In genomic region chr7:100894860-100895700, GRCh38 we compare ENCODE assay signal across 8 cellular contexts. TPM values are rescaled to one million over a fixed set of nuclear protein-coding genes. Genes with fewer than 3 reads are reported as not detected.
DNase-seq lines count a peak whose midpoint lies in the region; ATAC-seq and TF ChIP-seq lines count a peak whose summit lies in the region.

No MANE protein-coding gene starts in this region.

- peak overlapping the region in 1 of 2 experiments; percentile 91 for H3K23ac ChIP-seq in mesenchymal stem cell (ENCODE audit: low read length in 2 of 2)

- no peak overlapping the region for H2BK5ac ChIP-seq in mesenchymal stem cell (ENCODE audit: low read depth, low read length, poor library complexity, severe bottlenecking)

- H3K4ac ChIP-seq in mesenchymal stem cell (ENCODE audit: low read depth in 1 of 2, low read length in 2 of 2) = no peak overlapping the region

- H3K27ac Mint-ChIP-seq in GM23338 (no peak overlapping the region), WTC11 (no peak overlapping the region)

- peaks cover 11% of the 10 kb centered on the region; the same call in 1 of the 2 replicates for H3F3A ChIP-seq in GM23338 (replicated peaks; ENCODE audit: low read depth)

- H3K27me3 Mint-ChIP-seq in GM23338 (ENCODE audit: insufficient read depth, low read depth, poor library complexity) = peaks cover 42% of the 10 kb centered on the region
- peaks cover 32% of the 10 kb centered on the region for H3K27me3 Mint-ChIP-seq in WTC11 (ENCODE audit: low read depth)

- H2AK5ac ChIP-seq in mesenchymal stem cell (ENCODE audit: low read length, severe bottlenecking) = no peak overlapping the region

- no peak for TF ChIP-seq POLR2A in suprapubic skin (IDR thresholded peaks at IDR 0.05)

- H3K9me3 ChIP-seq in duodenal mucosa (ENCODE audit: control insufficient read depth in 1 of 2, low read length in 2 of 2) = no peaks in the 10 kb centered on the region
- H3K9me3 ChIP-seq in mesenchymal stem cell (ENCODE audit: control insufficient read depth, low read length) = no peaks in the 10 kb centered on the region
- H3K9me3 ChIP-seq in suprapubic skin = no peaks in the 10 kb centered on the region

- H3K9me3 Mint-ChIP-seq in GM23338 (peaks cover 6% of the 10 kb centered on the region; the same call in 2 of the 3 replicates), WTC11 (no peaks in the 10 kb centered on the region)

- H3K4me1 ChIP-seq in GM23338 (ENCODE audit: insufficient read depth) = peaks cover 8% of the 10 kb centered on the region; the same call in 1 of the 2 replicates
- H3K4me1 ChIP-seq in duodenal mucosa (ENCODE audit: control insufficient read depth in 1 of 2, insufficient read depth in 2 of 2, low read length in 2 of 2) = peaks cover 15 to 31% of the 10 kb centered on the region in 2 donors
- H3K4me1 ChIP-seq in mesenchymal stem cell (ENCODE audit: control insufficient read depth, insufficient read depth, low read depth, low read length) = peaks cover 38% of the 10 kb centered on the region
- peaks cover 48% of the 10 kb centered on the region for H3K4me1 ChIP-seq in suprapubic skin

- H4K20me1 ChIP-seq in GM23338 (replicated peaks; ENCODE audit: insufficient read depth) = no peaks in the 10 kb centered on the region

- no peak overlapping the region for H3K14ac ChIP-seq in mesenchymal stem cell (ENCODE audit: low read length in 2 of 2)

- H3K27me3 ChIP-seq in GM23338 (ENCODE audit: insufficient read depth) (peaks cover 35% of the 10 kb centered on the region), duodenal mucosa (ENCODE audit: control insufficient read depth in 1 of 2, insufficient read depth in 2 of 2, low read length in 2 of 2) (peaks cover 8 to 11% of the 10 kb centered on the region in 2 donors), mesenchymal stem cell (ENCODE audit: control insufficient read depth in 1 of 2, insufficient read depth in 1 of 2, low read length in 2 of 2) (peaks cover 28 to 59% of the 10 kb centered on the region in 2 experiments), suprapubic skin (peaks cover 49% of the 10 kb centered on the region)

- ATAC-seq in GM23338 (peak; percentile 43), WTC11 (peak; percentile 43), GM19467 (IDR thresholded peaks at IDR 0.05; ENCODE audit: unreplicated experiment) (no peak)

- no peak overlapping the region for H2BK12ac ChIP-seq in mesenchymal stem cell (ENCODE audit: low read length in 2 of 2)

- no peaks in the 10 kb centered on the region for H3K79me1 ChIP-seq in mesenchymal stem cell (replicated peaks; ENCODE audit: low read length, poor library complexity, severe bottlenecking)

- H3K27ac ChIP-seq in GM23338 (ENCODE audit: low read depth) = no peak overlapping the region
- no peak overlapping the region for H3K27ac ChIP-seq in duodenal mucosa (ENCODE audit: low read depth, low read length)
- no peak overlapping the region for H3K27ac ChIP-seq in mesenchymal stem cell (ENCODE audit: low read length, poor library complexity, severe bottlenecking)
- H3K27ac ChIP-seq in suprapubic skin = no peak overlapping the region

- H3K36me3 ChIP-seq in GM23338 (ENCODE audit: insufficient read depth) (no peaks in the 10 kb centered on the region), duodenal mucosa (ENCODE audit: control insufficient read depth in 1 of 2, insufficient read depth in 2 of 2, low read length in 2 of 2) (no peaks in the 10 kb centered on the region), mesenchymal stem cell (ENCODE audit: control insufficient read depth in 1 of 2, insufficient read depth in 2 of 2, low read depth in 1 of 2, low read length in 2 of 2) (no peaks in the 10 kb centered on the region), suprapubic skin (no peaks in the 10 kb centered on the region)

- peak overlapping the region; percentile 96 for H3K4me2 ChIP-seq in GM23338
- H3K4me2 ChIP-seq in mesenchymal stem cell (ENCODE audit: low read length, poor library complexity, severe bottlenecking) = peak overlapping the region; percentile 87

- H2AFZ ChIP-seq in GM23338 (peak overlapping the region; percentile 78), mesenchymal stem cell (ENCODE audit: low read depth, low read length) (no peak overlapping the region)

- peak overlapping the region; percentile 82 for H2BK15ac ChIP-seq in mesenchymal stem cell (ENCODE audit: low read depth, poor library complexity, severe bottlenecking)

- CTCF ChIA-PET in WTC11 (lab: Charles Lee) = interaction anchor here (0.5 to 3.2 kb wide), 33 partner anchors 16 to 349 kb away, joined by 3 to 30 read pairs (median 4); partner anchors contain the start of genes MUC3A, PLOD3, POP7 and SRRT

- H3K4me3 Mint-ChIP-seq in GM23338 (peak overlapping the region; percentile 57; the same call in 2 of the 3 replicates), WTC11 (peak overlapping the region; percentile 58)

- H3K4me1 Mint-ChIP-seq in GM23338 (peaks cover 23% of the 10 kb centered on the region), WTC11 (peaks cover 32% of the 10 kb centered on the region)

- TF ChIP-seq CTCF in AG09309 (IDR thresholded peaks at IDR 0.05; ENCODE audit: control insufficient read depth, insufficient read depth, low read depth, low read length, missing control alignments) = peak; percentile 88
- peak; percentile 81 to 96 for TF ChIP-seq CTCF in GM23338 (conservative IDR thresholded peaks at IDR 0.05; ENCODE audit: low read depth in 2 of 2)
- TF ChIP-seq CTCF in WTC11 (IDR thresholded peaks at IDR 0.05) = peak; percentile 89
- peak; percentile 21 to 83 for TF ChIP-seq CTCF in suprapubic skin (IDR thresholded peaks at IDR 0.05)

- no peaks in the 10 kb centered on the region; the same call in 2 of the 3 replicates for H3K36me3 Mint-ChIP-seq in GM23338 (ENCODE audit: low read depth)
- no peaks in the 10 kb centered on the region for H3K36me3 Mint-ChIP-seq in WTC11

- no peak for TF ChIP-seq EP300 in suprapubic skin (IDR thresholded peaks at IDR 0.05)

- no peaks in the 10 kb centered on the region for H3K79me2 ChIP-seq in GM23338 (replicated peaks; ENCODE audit: insufficient read depth)

- H3K4me3 ChIP-seq in AG09309 (ENCODE audit: control insufficient read depth, low read depth, low read length) = peak overlapping the region; percentile 49
- H3K4me3 ChIP-seq in GM23338 = peak overlapping the region; percentile 73
- peak overlapping the region; percentile 45 to 52 for H3K4me3 ChIP-seq in duodenal mucosa (ENCODE audit: low read depth in 1 of 2, low read length in 2 of 2)
- peak overlapping the region; percentile 44 to 53 for H3K4me3 ChIP-seq in mesenchymal stem cell (ENCODE audit: insufficient read depth in 1 of 2, low read depth in 1 of 2, low read length in 2 of 2)
- peak overlapping the region; percentile 49 for H3K4me3 ChIP-seq in suprapubic skin

- no peak overlapping the region for H4K8ac ChIP-seq in mesenchymal stem cell (ENCODE audit: low read length)

- H3K9ac ChIP-seq in duodenal mucosa (ENCODE audit: low read depth in 1 of 2, low read length in 2 of 2) (peak overlapping the region in 1 of 2 donors; percentile 43), mesenchymal stem cell (ENCODE audit: low read length) (no peak overlapping the region)

- no peak overlapping the region for H4K91ac ChIP-seq in mesenchymal stem cell (ENCODE audit: low read length)

- no peak for DNase-seq in AG09309 (ENCODE audit: low read depth)
- peak; percentile 93 for DNase-seq in GM23338 (ENCODE audit: low spot score)
- peak; percentile 95 for DNase-seq in WTC11 (ENCODE audit: low spot score)
- DNase-seq in mesenchymal stem cell = peak; percentile 46
- peak in 1 of 2 donors; percentile 76 for DNase-seq in suprapubic skin (ENCODE audit: low spot score in 2 of 2)
- no peak for DNase-seq in NOMO-1 treated with DMSO at 0.1 percent for 48 hours (lab: John Stamatoyannopoulos, UW; ENCODE audit: unreplicated experiment)

- WGBS in mesenchymal stem cell = under 1% methylated on average over 62 of the region's 83 CpGs
- WGBS in suprapubic skin = no CpG with 5 or more reads among the region's 83 CpGs

- H3K9me2 ChIP-seq in GM23338 (ENCODE audit: insufficient read depth) = no peaks in the 10 kb centered on the region

- POLR2A ChIA-PET in WTC11 (lab: Charles Lee) = interaction anchor here (1.4 kb wide), 1 partner anchor 71 kb away, joined by 4 read pairs; no protein-coding TSS in a partner anchor

- H2BK120ac ChIP-seq in mesenchymal stem cell (ENCODE audit: low read depth, low read length) = peak overlapping the region; percentile 8

- H3K18ac ChIP-seq in mesenchymal stem cell (ENCODE audit: low read depth in 1 of 2, low read length in 2 of 2) = no peak overlapping the region

TF ChIP-seq in GM23338, 12 proteins besides CTCF, POLR2A, EP300 and RAD21 (continues in another document):
- no peak for TF ChIP-seq POLR2AphosphoS5 (IDR thresholded peaks at IDR 0.05; ENCODE audit: low read depth)

RNA-seq across cellular contexts. Expression of gene ACHE, which starts 0.6 kb away (rescaled TPM):
- total RNA-seq in GM23338 (2014; rRNA removed; shearing (Covaris generic)) = 1.5 and 3.7 TPM in 2 replicates
- polyA plus RNA-seq in GM23338 (2016; fragmentation: Nextera tagmentation; extraction: Ambion mirVana) = 3.6 and 3.9 TPM in 2 replicates
- total RNA-seq in WTC11 (2021) (6.4 to 7.7 TPM (median 6.6 TPM) in 3 replicates), suprapubic skin (1 to 10 TPM in 1 of 4 donors, under 1 TPM in 2, not detected in 1; 0.30 to 2.5 (median 0.81) TPM)
- polyA plus RNA-seq in mesenchymal stem cell (2013, experiment 1 of 2) = 0.84 TPM
- 0.96 TPM for polyA plus RNA-seq in mesenchymal stem cell (2013, experiment 2 of 2)

RNA-seq across cellular contexts. Expression of gene UFSP1, which starts 5.6 kb away (rescaled TPM):
- total RNA-seq in GM23338 (2014; rRNA removed; shearing (Covaris generic)) = 11.5 and 11.8 TPM in 2 replicates
- 2.0 and 4.1 TPM in 2 replicates for polyA plus RNA-seq in GM23338 (2016; fragmentation: Nextera tagmentation; extraction: Ambion mirVana)
- total RNA-seq in WTC11 (2021) (3.9 to 4.8 TPM (median 4.6 TPM) in 3 replicates), suprapubic skin (1 to 10 TPM; 1.1 to 2.3 (median 1.7) TPM)
- 1.4 TPM for polyA plus RNA-seq in mesenchymal stem cell (2013, experiment 1 of 2)
- 1.4 TPM for polyA plus RNA-seq in mesenchymal stem cell (2013, experiment 2 of 2)

RNA-seq across cellular contexts. Expression of gene SRRT, which starts 20.2 kb away (rescaled TPM):
- total RNA-seq in GM23338 (2014; rRNA removed; shearing (Covaris generic)) = 98.3 and 113 TPM in 2 replicates
- 125 and 140 TPM in 2 replicates for polyA plus RNA-seq in GM23338 (2016; fragmentation: Nextera tagmentation; extraction: Ambion mirVana)
- 209 to 238 TPM (median 233 TPM) in 3 replicates for total RNA-seq in WTC11 (2021)
- polyA plus RNA-seq in mesenchymal stem cell (2013, experiment 1 of 2) = 66.1 TPM
- 61.3 TPM for polyA plus RNA-seq in mesenchymal stem cell (2013, experiment 2 of 2)
- total RNA-seq in suprapubic skin = 100 to 1,000 TPM in 2 of 4 donors, 10 to 100 TPM in 2; 62.8 to 163 (median 92.8) TPM

RNA-seq across cellular contexts. Expression of gene TRIP6, which starts 27.9 kb away (rescaled TPM):
- 106 and 112 TPM in 2 replicates for total RNA-seq in GM23338 (2014; rRNA removed; shearing (Covaris generic))
- polyA plus RNA-seq in GM23338 (2016; fragmentation: Nextera tagmentation; extraction: Ambion mirVana) = 44.6 and 45.0 TPM in 2 replicates
- total RNA-seq in WTC11 (2021) = 128 to 140 TPM (median 130 TPM) in 3 replicates
- polyA plus RNA-seq in mesenchymal stem cell (2013, experiment 1 of 2) = 61.5 TPM
- 61.7 TPM for polyA plus RNA-seq in mesenchymal stem cell (2013, experiment 2 of 2)
- 100 to 1,000 TPM in 1 of 4 donors, 10 to 100 TPM in 3; 66.3 to 113 (median 80.7) TPM for total RNA-seq in suprapubic skin

RNA-seq across cellular contexts. Expression of gene SLC12A9, which starts 42.6 kb away (rescaled TPM):
- total RNA-seq in GM23338 (2014; rRNA removed; shearing (Covaris generic)) = 32.3 and 39.9 TPM in 2 replicates
- 9.7 and 10.3 TPM in 2 replicates for polyA plus RNA-seq in GM23338 (2016; fragmentation: Nextera tagmentation; extraction: Ambion mirVana)
- total RNA-seq in WTC11 (2021) (32.6 to 39.3 TPM (median 34.1 TPM) in 3 replicates), suprapubic skin (10 to 100 TPM; 22.5 to 33.8 (median 26.4) TPM)
- 17.9 TPM for polyA plus RNA-seq in mesenchymal stem cell (2013, experiment 1 of 2)
- polyA plus RNA-seq in mesenchymal stem cell (2013, experiment 2 of 2) = 18.1 TPM

Comparison
In these comparisons a context has a peak if more than half of its experiments do, and no peak if none do; other contexts are left out.
1. DNase-seq: peak in GM23338 (single experiment), WTC11 (single experiment) and mesenchymal stem cell (single experiment); none in AG09309 (single experiment) and NOMO-1 treated with DMSO at 0.1 percent for 48 hours (single experiment).
2. Peak in every context shown above with its lines, with median percentiles within 50 percentile points of each other: H3K4me3 ChIP-seq and CTCF ChIP-seq.